Comparison of ENCODE assay signal across 21 cellular contexts in the genomic region with DNA sequence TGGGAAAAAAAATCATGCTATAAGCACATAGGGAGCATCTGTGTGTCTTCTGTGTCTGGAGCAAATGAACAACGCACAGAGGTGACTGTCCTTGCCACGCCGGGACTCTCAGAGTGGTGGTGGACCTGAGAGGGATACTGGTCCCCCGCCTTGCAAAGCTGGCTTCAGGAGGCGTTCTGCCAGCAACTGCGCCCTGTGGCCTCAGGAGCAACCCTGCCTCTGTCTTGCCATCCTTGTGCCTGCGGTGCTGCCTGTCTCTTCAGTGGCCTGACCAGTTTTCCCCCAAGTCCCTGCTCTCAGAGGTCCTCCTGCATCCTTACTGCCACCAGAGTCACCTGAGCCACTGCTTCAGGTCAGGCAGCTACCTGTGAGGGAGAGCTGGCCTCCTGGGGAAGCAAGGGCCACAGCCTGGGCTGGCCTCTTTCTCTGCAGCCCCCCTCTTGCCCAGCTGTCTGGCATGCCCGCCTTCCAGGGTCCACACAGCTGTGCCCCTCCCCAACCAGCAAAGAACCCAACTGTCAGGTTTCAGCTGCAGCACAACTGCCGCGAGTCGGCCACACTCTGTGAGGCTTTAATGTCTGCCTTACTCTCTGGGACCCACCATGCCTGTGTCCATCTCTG. TPM values are rescaled to one million over a fixed set of nuclear protein-coding genes. Genes with fewer than 3 reads are reported as not detected.
A peak's percentile ranks its signal among the peaks of the same experiment; 100 is the strongest.
DNase-seq lines count a peak whose midpoint lies in the region; ATAC-seq and TF ChIP-seq lines count a peak whose summit lies in the region.
"Had no signal": no experiment of that assay in that cellular context is flagged by ENCODE, and none has a peak within 500 bp of the region (broad histone marks: within the 10 kb centered on the region; RNA-seq: fewer than 3 reads in every experiment).

No MANE protein-coding gene starts in this region.

- H3K27ac ChIP-seq in naive thymus-derived CD4-positive, alpha-beta T cell (ENCODE audit: low read depth, low read length): no peak overlapping the region
- H3K27ac ChIP-seq in upper lobe of right lung: peak overlapping the region; percentile 51
- H3K27ac ChIP-seq in suprapubic skin: no peak overlapping the region
- no peak overlapping the region for H3K27ac ChIP-seq in testis
- H3K27ac ChIP-seq: breast epithelium, coronary artery, thoracic aorta had no signal

- intact Hi-C loops in naive thymus-derived CD4-positive, alpha-beta T cell (cut with micrococcal nuclease): loop anchor here (2.0 to 10.0 kb wide), 3 partner anchors 31 to 99 kb away; partner anchors contain the start of genes MAPK1 (in 1 of the 2) and YPEL1 (in 1 of the 2)
- intact Hi-C loops in upper lobe of right lung (cut with DNase I): no loop called here
- intact Hi-C loops in testis (cut with DNase I; ENCODE audit: low total_unique reads): no loop called here

- peak overlapping the region; percentile 14 for H3K4me3 ChIP-seq in naive thymus-derived CD4-positive, alpha-beta T cell (ENCODE audit: low read length)
- no peak overlapping the region for H3K4me3 ChIP-seq in upper lobe of right lung
- no peak overlapping the region for H3K4me3 ChIP-seq in suprapubic skin
- no peak overlapping the region for H3K4me3 ChIP-seq in testis
- H3K4me3 ChIP-seq: breast epithelium, coronary artery, HAP-1, thoracic aorta had no signal

- peak overlapping the region; percentile 42 for H3K27ac Mint-ChIP-seq in stimulated activated naive CD8-positive, alpha-beta T cell treated with anti-CD3 and anti-CD28 coated beads, Interleukin-15, Interleukin-2, amounts not matched to agents 100 ng/mL and 50 ng/mL, for 24 hours
- H3K27ac Mint-ChIP-seq in stimulated activated naive CD8-positive, alpha-beta T cell treated with anti-CD3 and anti-CD28 coated beads, Interleukin-15, amount 100 ng/mL, for 72 hours: no peak overlapping the region
- H3K27ac Mint-ChIP-seq in activated CD8-positive, alpha-beta T cell treated with anti-CD3 and anti-CD28 coated beads, Interleukin-2, amount 10 ng/mL, durations not matched to agents 7 days and 5 days: peak overlapping the region; percentile 91
- H3K27ac Mint-ChIP-seq in naive thymus-derived CD4-positive, alpha-beta T cell: peak overlapping the region in 3 of 9 donors; percentile 55 to 80 (median 80)

- no peaks in the 10 kb centered on the region for H3K9me3 ChIP-seq in naive thymus-derived CD4-positive, alpha-beta T cell (ENCODE audit: control insufficient read depth in 2 of 3, low read length in 3 of 3)
- H3K9me3 ChIP-seq in upper lobe of right lung (no peaks in the 10 kb centered on the region), suprapubic skin (no peaks in the 10 kb centered on the region), testis (no peaks in the 10 kb centered on the region)
- H3K9me3 ChIP-seq: breast epithelium, HAP-1, thoracic aorta had no signal

- peaks cover 0 to 80% (median 30%) of the 10 kb centered on the region in 3 experiments for H3K36me3 ChIP-seq in naive thymus-derived CD4-positive, alpha-beta T cell (ENCODE audit: control insufficient read depth in 2 of 3, insufficient read depth in 3 of 3, low read length in 3 of 3)
- H3K36me3 ChIP-seq in upper lobe of right lung: peaks cover 100% of the 10 kb centered on the region
- peaks cover 97% of the 10 kb centered on the region for H3K36me3 ChIP-seq in suprapubic skin
- H3K36me3 ChIP-seq in testis (ENCODE audit: low read depth, missing control alignments): no peaks in the 10 kb centered on the region

- no peak for DNase-seq in stimulated activated naive CD8-positive, alpha-beta T cell treated with anti-CD3 and anti-CD28 coated beads, Interleukin-15, amount 100 ng/mL, for 72 hours
- DNase-seq in activated CD8-positive, alpha-beta T cell treated with anti-CD3 and anti-CD28 coated beads, Interleukin-2, amount 10 ng/mL, durations not matched to agents 7 days and 5 days: no peak
- DNase-seq in naive thymus-derived CD4-positive, alpha-beta T cell: no peak
- DNase-seq in upper lobe of right lung (peak; percentile 48), suprapubic skin (ENCODE audit: low spot score in 2 of 2) (no peak), testis (no peak), EL (no peak)
- DNase-seq: amniotic stem cell, DMS153, GDM1, KG1, kidney glomerular epithelial cell, mammary epithelial cell, NCI-H187, NCI-H69 had no signal

- TF ChIP-seq CTCF in upper lobe of right lung (IDR thresholded peaks at IDR 0.05) (no peak), suprapubic skin (IDR thresholded peaks at IDR 0.05) (no peak), testis (IDR thresholded peaks at IDR 0.05) (no peak)

- WGBS in suprapubic skin: 91% methylated on average over 11 of the region's 11 CpGs
- 92 to 93% methylated on average over 11 of the region's 11 CpGs for WGBS in testis, 2 donors

- H3K4me1 ChIP-seq in naive thymus-derived CD4-positive, alpha-beta T cell (ENCODE audit: control insufficient read depth in 2 of 2, insufficient read depth in 2 of 2, low read length in 2 of 2): peaks cover 0 to 75% of the 10 kb centered on the region in 2 donors
- no peaks in the 10 kb centered on the region for H3K4me1 ChIP-seq in upper lobe of right lung
- H3K4me1 ChIP-seq in suprapubic skin: no peaks in the 10 kb centered on the region
- no peaks in the 10 kb centered on the region for H3K4me1 ChIP-seq in testis
- H3K4me1 ChIP-seq: breast epithelium had no signal

- TF ChIP-seq EP300 in suprapubic skin (IDR thresholded peaks at IDR 0.05): no peak

- CTCF ChIA-PET in activated CD8-positive, alpha-beta T cell treated with anti-CD3 and anti-CD28 coated beads, Interleukin-2, amount 10 ng/mL, durations not matched to agents 7 days and 5 days (lab: Charles Lee): interaction anchor here (1.0 to 2.0 kb wide), 2 partner anchors 9 to 14 kb away, joined by 3 to 6 read pairs; no protein-coding TSS in a partner anchor
- CTCF ChIA-PET in naive thymus-derived CD4-positive, alpha-beta T cell (lab: Charles Lee): no interaction called here

- peaks cover 77% of the 10 kb centered on the region for H3K4me1 Mint-ChIP-seq in stimulated activated naive CD8-positive, alpha-beta T cell treated with anti-CD3 and anti-CD28 coated beads, Interleukin-15, Interleukin-2, amounts not matched to agents 100 ng/mL and 50 ng/mL, for 24 hours (ENCODE audit: low read depth)
- H3K4me1 Mint-ChIP-seq in stimulated activated naive CD8-positive, alpha-beta T cell treated with anti-CD3 and anti-CD28 coated beads, Interleukin-15, amount 100 ng/mL, for 72 hours: peaks cover 70% of the 10 kb centered on the region
- peaks cover 79% of the 10 kb centered on the region for H3K4me1 Mint-ChIP-seq in activated CD8-positive, alpha-beta T cell treated with anti-CD3 and anti-CD28 coated beads, Interleukin-2, amount 10 ng/mL, durations not matched to agents 7 days and 5 days (ENCODE audit: low read depth)
- peaks cover 6 to 61% (median 20%) of the 10 kb centered on the region in 7 donors for H3K4me1 Mint-ChIP-seq in naive thymus-derived CD4-positive, alpha-beta T cell

- no peak for ATAC-seq in stimulated activated naive CD8-positive, alpha-beta T cell treated with anti-CD3 and anti-CD28 coated beads, Interleukin-15, amount 100 ng/mL, for 72 hours
- no peak for ATAC-seq in activated CD8-positive, alpha-beta T cell treated with anti-CD3 and anti-CD28 coated beads, Interleukin-2, amount 10 ng/mL, durations not matched to agents 7 days and 5 days
- ATAC-seq in naive thymus-derived CD4-positive, alpha-beta T cell: no peak
- ATAC-seq in upper lobe of right lung: no peak
- ATAC-seq: sciatic nerve had no signal

- H3K36me3 Mint-ChIP-seq in stimulated activated naive CD8-positive, alpha-beta T cell treated with anti-CD3 and anti-CD28 coated beads, Interleukin-15, Interleukin-2, amounts not matched to agents 100 ng/mL and 50 ng/mL, for 24 hours (ENCODE audit: low read depth): peaks cover 86% of the 10 kb centered on the region
- H3K36me3 Mint-ChIP-seq in activated CD8-positive, alpha-beta T cell treated with anti-CD3 and anti-CD28 coated beads, Interleukin-2, amount 10 ng/mL, durations not matched to agents 7 days and 5 days (ENCODE audit: low read depth): peaks cover 85% of the 10 kb centered on the region
- peaks cover 11 to 63% (median 23%) of the 10 kb centered on the region in 5 donors for H3K36me3 Mint-ChIP-seq in naive thymus-derived CD4-positive, alpha-beta T cell

- no peak overlapping the region for H3K4me3 Mint-ChIP-seq in stimulated activated naive CD8-positive, alpha-beta T cell treated with anti-CD3 and anti-CD28 coated beads, Interleukin-15, Interleukin-2, amounts not matched to agents 100 ng/mL and 50 ng/mL, for 24 hours
- no peak overlapping the region for H3K4me3 Mint-ChIP-seq in stimulated activated naive CD8-positive, alpha-beta T cell treated with anti-CD3 and anti-CD28 coated beads, Interleukin-15, amount 100 ng/mL, for 72 hours
- peak overlapping the region; percentile 46 for H3K4me3 Mint-ChIP-seq in activated CD8-positive, alpha-beta T cell treated with anti-CD3 and anti-CD28 coated beads, Interleukin-2, amount 10 ng/mL, durations not matched to agents 7 days and 5 days
- peak overlapping the region in 2 of 10 donors; percentile 18 to 39 for H3K4me3 Mint-ChIP-seq in naive thymus-derived CD4-positive, alpha-beta T cell

- H3K9me3 Mint-ChIP-seq in stimulated activated naive CD8-positive, alpha-beta T cell treated with anti-CD3 and anti-CD28 coated beads, Interleukin-15, Interleukin-2, amounts not matched to agents 100 ng/mL and 50 ng/mL, for 24 hours: no peaks in the 10 kb centered on the region
- H3K9me3 Mint-ChIP-seq in stimulated activated naive CD8-positive, alpha-beta T cell treated with anti-CD3 and anti-CD28 coated beads, Interleukin-15, amount 100 ng/mL, for 72 hours: no peaks in the 10 kb centered on the region
- H3K9me3 Mint-ChIP-seq in activated CD8-positive, alpha-beta T cell treated with anti-CD3 and anti-CD28 coated beads, Interleukin-2, amount 10 ng/mL, durations not matched to agents 7 days and 5 days (ENCODE audit: insufficient read depth): no peaks in the 10 kb centered on the region
- peaks cover 0 to 1% (median 0%) of the 10 kb centered on the region in 11 donors for H3K9me3 Mint-ChIP-seq in naive thymus-derived CD4-positive, alpha-beta T cell

- no peaks in the 10 kb centered on the region for H3K27me3 ChIP-seq in naive thymus-derived CD4-positive, alpha-beta T cell (ENCODE audit: control insufficient read depth in 2 of 2, insufficient read depth in 2 of 2, low read length in 2 of 2)
- no peaks in the 10 kb centered on the region for H3K27me3 ChIP-seq in upper lobe of right lung
- H3K27me3 ChIP-seq in suprapubic skin: no peaks in the 10 kb centered on the region
- no peaks in the 10 kb centered on the region for H3K27me3 ChIP-seq in testis
- H3K27me3 ChIP-seq: breast epithelium had no signal

- POLR2A ChIA-PET in activated CD8-positive, alpha-beta T cell treated with anti-CD3 and anti-CD28 coated beads, Interleukin-2, amount 10 ng/mL, durations not matched to agents 7 days and 5 days (lab: Charles Lee): interaction anchor here (0.7 to 1.0 kb wide), 2 partner anchors 30 to 346 kb away, joined by 3 to 5 read pairs; no protein-coding TSS in a partner anchor
- POLR2A ChIA-PET in naive thymus-derived CD4-positive, alpha-beta T cell (lab: Charles Lee): no interaction called here

- H3K27me3 Mint-ChIP-seq in stimulated activated naive CD8-positive, alpha-beta T cell treated with anti-CD3 and anti-CD28 coated beads, Interleukin-15, Interleukin-2, amounts not matched to agents 100 ng/mL and 50 ng/mL, for 24 hours: no peaks in the 10 kb centered on the region
- H3K27me3 Mint-ChIP-seq in stimulated activated naive CD8-positive, alpha-beta T cell treated with anti-CD3 and anti-CD28 coated beads, Interleukin-15, amount 100 ng/mL, for 72 hours: no peaks in the 10 kb centered on the region
- H3K27me3 Mint-ChIP-seq in activated CD8-positive, alpha-beta T cell treated with anti-CD3 and anti-CD28 coated beads, Interleukin-2, amount 10 ng/mL, durations not matched to agents 7 days and 5 days (ENCODE audit: low read depth): no peaks in the 10 kb centered on the region
- no peaks in the 10 kb centered on the region for H3K27me3 Mint-ChIP-seq in naive thymus-derived CD4-positive, alpha-beta T cell

- TF ChIP-seq POLR2A in suprapubic skin (IDR thresholded peaks at IDR 0.05) (no peak), testis (IDR thresholded peaks at IDR 0.05) (no peak)

RNA-seq across cellular contexts. Expression of gene YPEL1, which starts 30.4 kb away (rescaled TPM):
- 1 to 10 TPM; 6.3 to 8.8 TPM for total RNA-seq in activated CD8-positive, alpha-beta T cell treated with anti-CD3 and anti-CD28 coated beads, Interleukin-2, amount 10 ng/mL, durations not matched to agents 7 days and 5 days
- 1 to 10 TPM; 2.5 to 9.5 (median 3.6) TPM for total RNA-seq in naive thymus-derived CD4-positive, alpha-beta T cell
- 1 to 10 TPM; 1.5 TPM for polyA plus RNA-seq in naive thymus-derived CD4-positive, alpha-beta T cell
- total RNA-seq in upper lobe of right lung: 6.7 TPM
- total RNA-seq in suprapubic skin: 1 to 10 TPM; 1.5 to 5.1 (median 2.4) TPM
- total RNA-seq in testis: 100 to 1,000 TPM in 1 of 2 donors, 10 to 100 TPM in 1; 83.6 to 169 TPM
- 168 TPM for polyA plus RNA-seq in testis (ENCODE audit: insufficient read depth, low read depth, low replicate concordance)

Comparison
In these comparisons a context has a peak if more than half of its experiments do, and no peak if none do; other contexts are left out.
1. H3K27ac Mint-ChIP-seq: peak in stimulated activated naive CD8-positive, alpha-beta T cell treated with anti-CD3 and anti-CD28 coated beads, Interleukin-15, Interleukin-2, amounts not matched to agents 100 ng/mL and 50 ng/mL, for 24 hours (single experiment) and activated CD8-positive, alpha-beta T cell treated with anti-CD3 and anti-CD28 coated beads, Interleukin-2, amount 10 ng/mL, durations not matched to agents 7 days and 5 days (single experiment); none in stimulated activated naive CD8-positive, alpha-beta T cell treated with anti-CD3 and anti-CD28 coated beads, Interleukin-15, amount 100 ng/mL, for 72 hours (0 of 2).
2. RNA of gene YPEL1, which starts 30.4 kb away (total RNA-seq): 83.6 to 169 TPM in testis; 6.3 to 8.8 TPM in activated CD8-positive, alpha-beta T cell treated with anti-CD3 and anti-CD28 coated beads, Interleukin-2, amount 10 ng/mL, durations not matched to agents 7 days and 5 days, 6.7 TPM in upper lobe of right lung (single experiment), 2.5 to 9.5 TPM in naive thymus-derived CD4-positive, alpha-beta T cell and 1.5 to 5.1 TPM in suprapubic skin; every median in the first group is over 4 times any median in the second.
3. intact Hi-C loops: an anchor here in naive thymus-derived CD4-positive, alpha-beta T cell (2.0 to 10.0 kb wide); none called in upper lobe of right lung and testis.